11 cellular contexts compared by ENCODE assay signal in the genomic region with DNA sequence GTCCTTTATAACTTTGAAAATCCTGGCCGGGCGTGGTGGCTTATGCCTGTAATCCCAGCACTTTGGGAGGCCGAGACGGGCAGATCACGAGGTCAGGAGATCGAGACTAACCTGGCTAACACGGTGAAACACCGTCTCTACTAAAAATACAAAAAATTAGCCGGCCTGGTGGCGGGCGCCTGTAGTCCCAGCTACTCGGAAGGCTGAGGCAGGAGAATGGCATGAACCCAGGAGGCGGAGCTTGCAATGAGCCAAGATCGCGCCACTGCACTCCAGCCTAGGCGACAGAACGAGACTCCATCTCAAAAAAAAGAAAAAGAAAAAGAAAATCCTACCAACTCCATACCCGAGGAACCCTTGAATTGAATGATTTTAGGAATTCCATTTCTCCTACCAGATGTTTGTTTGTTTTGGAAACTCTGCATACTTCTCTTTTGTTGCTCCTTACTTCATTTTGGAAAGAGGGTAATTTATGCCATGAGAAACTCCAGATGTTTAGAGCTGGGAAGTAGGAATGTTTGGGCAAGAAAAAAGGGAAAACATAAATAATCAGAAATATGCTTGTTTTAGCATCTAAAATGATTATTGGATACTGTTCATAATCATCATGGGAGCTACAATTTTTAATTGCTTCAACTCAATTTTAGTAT. TPM values are rescaled to one million over a fixed set of nuclear protein-coding genes. Genes with fewer than 3 reads are reported as not detected.
A peak's percentile ranks its signal among the peaks of the same experiment; 100 is the strongest.
DNase-seq lines count a peak whose midpoint lies in the region; ATAC-seq and TF ChIP-seq lines count a peak whose summit lies in the region.
"Not testable (repeated sequence)": the region's sequence is repeated elsewhere in the genome, so short reads cannot be mapped to it uniquely, and the experiment has no call there.
"Had no signal": no experiment of that assay in that cellular context is flagged by ENCODE, and none has a peak within 500 bp of the region (broad histone marks: within the 10 kb centered on the region; RNA-seq: fewer than 3 reads in every experiment).

No MANE protein-coding gene starts in this region.

- H3K27ac Mint-ChIP-seq in Calu3 (ENCODE audit: unreplicated experiment): not testable (repeated sequence)
- H3K27ac Mint-ChIP-seq in HFFc6: peak overlapping the region; percentile 57
- H3K27ac Mint-ChIP-seq in endothelial cell (ENCODE audit: unreplicated experiment): peak overlapping the region; percentile 39
- H3K27ac Mint-ChIP-seq in progenitor cell of endocrine pancreas: peak overlapping the region; percentile 77

- H3K23ac ChIP-seq in mesenchymal stem cell (ENCODE audit: low read length in 2 of 2): not testable (repeated sequence)

- WGBS in mesenchymal stem cell: 95% methylated on average over 12 of the region's 18 CpGs

- intact Hi-C loops in Calu3 (cut with micrococcal nuclease; ENCODE audit: unreplicated experiment): not testable (repeated sequence)

- H3K27me3 Mint-ChIP-seq in Calu3 (ENCODE audit: unreplicated experiment); progenitor cell of endocrine pancreas: not testable (repeated sequence)
- peaks cover 24% of the 10 kb centered on the region for H3K27me3 Mint-ChIP-seq in HFFc6 (ENCODE audit: insufficient read depth)
- peaks cover 10% of the 10 kb centered on the region for H3K27me3 Mint-ChIP-seq in endothelial cell (ENCODE audit: unreplicated experiment)

- in situ Hi-C loops in brain microvascular endothelial cell (cut with HindIII; ENCODE audit: low pct_ligation_motif_present, low sequenced_read_pairs): not testable (repeated sequence)

- not testable (repeated sequence) for H2BK120ac ChIP-seq in mesenchymal stem cell (ENCODE audit: low read depth, low read length)

- not testable (repeated sequence) for H3K9me3 Mint-ChIP-seq in Calu3 (ENCODE audit: low read depth, unreplicated experiment); HFFc6; endothelial cell (ENCODE audit: unreplicated experiment); progenitor cell of endocrine pancreas (ENCODE audit: low read depth)

- H2BK5ac ChIP-seq in mesenchymal stem cell (ENCODE audit: low read depth, low read length, poor library complexity, severe bottlenecking): not testable (repeated sequence)

- not testable (repeated sequence) for H3K27ac ChIP-seq in brain microvascular endothelial cell; mesenchymal stem cell (ENCODE audit: low read length, poor library complexity, severe bottlenecking)
- peak overlapping the region; percentile 39 to 46 for H3K27ac ChIP-seq in thoracic aorta

- not testable (repeated sequence) for H3K4ac ChIP-seq in mesenchymal stem cell (ENCODE audit: low read depth in 1 of 2, low read length in 2 of 2)

- not testable (repeated sequence) for DNase-seq in Calu3; HFFc6; endothelial cell (ENCODE audit: low spot score); mesenchymal stem cell; progenitor cell of endocrine pancreas (ENCODE audit: low spot score, unreplicated experiment); thoracic aorta (ENCODE audit: low spot score)
- DNase-seq in brain microvascular endothelial cell (peak; percentile 13), fibroblast of villous mesenchyme (ENCODE audit: low read depth) (peak; percentile 45)

- not testable (repeated sequence) for H2AFZ ChIP-seq in mesenchymal stem cell (ENCODE audit: low read depth, low read length)

- TF ChIP-seq CTCF in Calu3 (IDR thresholded peaks at IDR 0.05; ENCODE audit: unreplicated experiment); HFFc6 (IDR thresholded peaks at IDR 0.05); brain microvascular endothelial cell (IDR thresholded peaks at IDR 0.05; ENCODE audit: low read depth, low read length, missing control alignments); endothelial cell (IDR thresholded peaks at IDR 0.05; ENCODE audit: unreplicated experiment); fibroblast of villous mesenchyme (IDR thresholded peaks at IDR 0.05; ENCODE audit: insufficient read depth, low read depth, low read length); progenitor cell of endocrine pancreas (IDR thresholded peaks at IDR 0.05; ENCODE audit: unreplicated experiment); thoracic aorta (IDR thresholded peaks at IDR 0.05): not testable (repeated sequence)

- H3K4me3 ChIP-seq in brain microvascular endothelial cell (ENCODE audit: low read depth, low read length); fibroblast of villous mesenchyme (ENCODE audit: low read depth, low read length); mesenchymal stem cell (ENCODE audit: insufficient read depth in 1 of 2, low read depth in 1 of 2, low read length in 2 of 2); thoracic aorta: not testable (repeated sequence)

- BruUV-seq in Calu3 (replicated peaks; lab: Mats Ljungman, UMichigan): TSS peak; percentile 5

- H3K36me3 Mint-ChIP-seq in Calu3 (ENCODE audit: insufficient read depth, unreplicated experiment) (peaks cover 97% of the 10 kb centered on the region), HFFc6 (ENCODE audit: low read depth) (peaks cover 52% of the 10 kb centered on the region), endothelial cell (ENCODE audit: low read depth, unreplicated experiment) (peaks cover 55% of the 10 kb centered on the region), progenitor cell of endocrine pancreas (ENCODE audit: insufficient read depth) (peaks cover 28% of the 10 kb centered on the region)

- not testable (repeated sequence) for H3K4me2 ChIP-seq in mesenchymal stem cell (ENCODE audit: low read length, poor library complexity, severe bottlenecking)

- peaks cover 88% of the 10 kb centered on the region for H3K36me3 ChIP-seq in brain microvascular endothelial cell (replicated peaks)
- H3K36me3 ChIP-seq in mesenchymal stem cell (ENCODE audit: control insufficient read depth in 1 of 2, insufficient read depth in 2 of 2, low read depth in 1 of 2, low read length in 2 of 2): peaks cover 49 to 97% of the 10 kb centered on the region in 2 experiments
- H3K36me3 ChIP-seq in thoracic aorta: peaks cover 58% of the 10 kb centered on the region

- not testable (repeated sequence) for H3K4me1 Mint-ChIP-seq in Calu3 (ENCODE audit: low read depth, unreplicated experiment); endothelial cell (ENCODE audit: unreplicated experiment); progenitor cell of endocrine pancreas (ENCODE audit: low read depth)
- peaks cover 26% of the 10 kb centered on the region for H3K4me1 Mint-ChIP-seq in HFFc6 (ENCODE audit: low read depth)

- not testable (repeated sequence) for H2AK5ac ChIP-seq in mesenchymal stem cell (ENCODE audit: low read length, severe bottlenecking)

- H4K91ac ChIP-seq in mesenchymal stem cell (ENCODE audit: low read length): not testable (repeated sequence)

- peak overlapping the region; percentile 42 for H3K9ac ChIP-seq in mesenchymal stem cell (ENCODE audit: low read length)

- not testable (repeated sequence) for H3K14ac ChIP-seq in mesenchymal stem cell (ENCODE audit: low read length in 2 of 2)

- H3K4me1 ChIP-seq in mesenchymal stem cell (ENCODE audit: control insufficient read depth, insufficient read depth, low read depth, low read length): not testable (repeated sequence)
- H3K4me1 ChIP-seq in thoracic aorta (ENCODE audit: control insufficient read depth in 1 of 2, low read depth in 2 of 2): peaks cover 4 to 13% of the 10 kb centered on the region in 2 donors

- CTCF ChIA-PET in Calu3 (lab: Charles Lee): not testable (repeated sequence)

- not testable (repeated sequence) for H3K9me3 ChIP-seq in mesenchymal stem cell (ENCODE audit: control insufficient read depth, low read length); thoracic aorta

- H3K18ac ChIP-seq in mesenchymal stem cell (ENCODE audit: low read depth in 1 of 2, low read length in 2 of 2): not testable (repeated sequence)

- H2BK15ac ChIP-seq in mesenchymal stem cell (ENCODE audit: low read depth, poor library complexity, severe bottlenecking): not testable (repeated sequence)

- not testable (repeated sequence) for H3K27me3 ChIP-seq in brain microvascular endothelial cell (replicated peaks); mesenchymal stem cell (ENCODE audit: control insufficient read depth in 1 of 2, insufficient read depth in 1 of 2, low read length in 2 of 2); thoracic aorta (replicated peaks; ENCODE audit: insufficient read depth)

- not testable (repeated sequence) for H3K79me1 ChIP-seq in mesenchymal stem cell (replicated peaks; ENCODE audit: low read length, poor library complexity, severe bottlenecking)

- not testable (repeated sequence) for H2BK12ac ChIP-seq in mesenchymal stem cell (ENCODE audit: low read length in 2 of 2)

- not testable (repeated sequence) for H4K8ac ChIP-seq in mesenchymal stem cell (ENCODE audit: low read length)

- not testable (repeated sequence) for H3K4me3 Mint-ChIP-seq in Calu3 (ENCODE audit: low read depth, unreplicated experiment); endothelial cell (ENCODE audit: unreplicated experiment); progenitor cell of endocrine pancreas (ENCODE audit: low read depth)
- peak overlapping the region; percentile 42; the same call in 1 of the 2 replicates for H3K4me3 Mint-ChIP-seq in HFFc6

- not testable (repeated sequence) for ATAC-seq in thoracic aorta (ENCODE audit: insufficient number of reproducible peaks, low FRiP score, low read depth)

RNA-seq across cellular contexts. Expression of gene BMP8A, which starts 24.2 kb away (rescaled TPM):
- total RNA-seq in Calu3 (2022) (0.24 and 0.40 TPM in 2 replicates), endothelial cell (ENCODE audit: unreplicated experiment) (not detected), fibroblast of villous mesenchyme (0.97 and 1.7 TPM in 2 replicates), progenitor cell of endocrine pancreas (0.67 and 0.71 TPM in 2 replicates), thoracic aorta (not detected)
- not detected for total RNA-seq in HFFc6 (2021; fragmentation: NEBNext Ultra II Directional; extraction: Animal tissue kit (Norgen Biotek cat#: 25700))
- not detected for polyA plus RNA-seq in mesenchymal stem cell (2013, experiment 1 of 2)
- not detected for polyA plus RNA-seq in mesenchymal stem cell (2013, experiment 2 of 2)
- total RNA-seq: Daoy, GM12878 had no signal
- polyA plus RNA-seq: CD4-positive, CD25-positive, alpha-beta regulatory T cell; GM12878 had no signal
